17 cellular contexts compared by ENCODE assay signal in the genomic region with DNA sequence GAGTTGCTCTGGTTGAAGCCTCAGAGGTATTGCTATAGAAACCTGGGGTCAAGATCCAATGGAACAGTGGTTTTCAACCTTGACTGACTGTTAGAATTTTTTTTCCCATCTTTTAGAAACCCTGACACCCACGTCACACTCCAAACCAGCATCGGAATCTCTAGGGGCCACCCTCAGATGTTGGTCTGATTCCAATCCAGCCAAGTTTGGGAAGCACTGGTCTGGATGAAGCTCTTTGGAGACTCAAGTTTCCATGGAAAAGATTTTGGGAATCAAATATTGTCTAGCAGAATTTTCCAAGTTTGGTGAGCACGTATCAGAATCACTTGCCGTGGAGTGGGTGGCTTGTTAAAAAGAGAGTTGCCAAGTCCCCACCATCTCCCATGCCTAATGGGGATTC.
DNase-seq lines count a peak whose midpoint lies in the region; ATAC-seq and TF ChIP-seq lines count a peak whose summit lies in the region.
"Had no signal": no experiment of that assay in that cellular context is flagged by ENCODE, and none has a peak within 500 bp of the region (broad histone marks: within the 10 kb centered on the region; RNA-seq: fewer than 3 reads in every experiment).

No MANE protein-coding gene starts in this region.

- no peaks in the 10 kb centered on the region for H3K79me2 ChIP-seq in fibroblast of lung (ENCODE audit: control insufficient read depth, insufficient read depth, low read length)

- no peaks in the 10 kb centered on the region for H3K36me3 Mint-ChIP-seq in MCF 10A (ENCODE audit: insufficient read depth, unreplicated experiment)
- H3K36me3 Mint-ChIP-seq: CD4-positive, alpha-beta memory T cell had no signal

- no peak overlapping the region for H2AK5ac ChIP-seq in mesenchymal stem cell (ENCODE audit: low read length, severe bottlenecking)

- H3K4me3 ChIP-seq in breast epithelium (no peak overlapping the region), fibroblast of lung (replicated peaks in 1 of 4; ENCODE audit: control extremely low read depth in 1 of 4, insufficient read depth in 1 of 4, low read depth in 3 of 4, low read length in 4 of 4) (no peak overlapping the region), mesenchymal stem cell (ENCODE audit: insufficient read depth in 1 of 2, low read depth in 1 of 2, low read length in 2 of 2) (no peak overlapping the region), tibial artery (no peak overlapping the region)

- no peaks in the 10 kb centered on the region for H4K20me1 ChIP-seq in fibroblast of lung (ENCODE audit: control insufficient read depth, extremely low read depth, insufficient read depth, low read length)

- no peak overlapping the region for H2BK120ac ChIP-seq in mesenchymal stem cell (ENCODE audit: low read depth, low read length)

- H3K9me3 Mint-ChIP-seq in MCF 10A (ENCODE audit: unreplicated experiment): no peaks in the 10 kb centered on the region

- POLR2A ChIA-PET in MCF 10A (lab: Yijun Ruan, JAX): no interaction called here

- no peak overlapping the region for H4K8ac ChIP-seq in mesenchymal stem cell (ENCODE audit: low read length)

- no peak overlapping the region for H2BK15ac ChIP-seq in mesenchymal stem cell (ENCODE audit: low read depth, poor library complexity, severe bottlenecking)

- H3K27ac ChIP-seq in breast epithelium (peak overlapping the region in 1 of 2 donors; percentile 49), fibroblast of lung (ENCODE audit: insufficient read depth, low read length) (peak overlapping the region; percentile 40), mesenchymal stem cell (ENCODE audit: low read length, poor library complexity, severe bottlenecking) (no peak overlapping the region), tibial artery (peak overlapping the region; percentile 63 to 64)
- H3K27ac ChIP-seq: 22Rv1, RWPE1 had no signal

- H3K18ac ChIP-seq in mesenchymal stem cell (ENCODE audit: low read depth in 1 of 2, low read length in 2 of 2): no peak overlapping the region

- H4K91ac ChIP-seq in mesenchymal stem cell (ENCODE audit: low read length): no peak overlapping the region

- no TSS peak for BruUV-seq in MCF 10A (replicated peaks; lab: Mats Ljungman, UMichigan)

- H3K9ac ChIP-seq in fibroblast of lung (ENCODE audit: insufficient read depth, low read length) (no peak overlapping the region), mesenchymal stem cell (ENCODE audit: low read length) (peak overlapping the region; percentile 64)

- no peaks in the 10 kb centered on the region for H3K27me3 Mint-ChIP-seq in MCF 10A (ENCODE audit: insufficient read depth, unreplicated experiment)

- intact Hi-C loops in MCF 10A (cut with micrococcal nuclease): no loop called here
- intact Hi-C loops in breast epithelium (cut with DNase I; ENCODE audit: low total_unique reads): no loop called here
- intact Hi-C loops in tibial artery (cut with DNase I; ENCODE audit: low total_unique reads): no loop called here

- CTCF ChIA-PET in MCF 10A (lab: Yijun Ruan, JAX): interaction anchor here (0.8 kb wide), 1 partner anchor 90 kb away, joined by 3 read pairs; no protein-coding TSS in a partner anchor

- H3K27ac Mint-ChIP-seq in MCF 10A (ENCODE audit: low read depth, unreplicated experiment): peak overlapping the region; percentile 82
- H3K27ac Mint-ChIP-seq: CD4-positive, alpha-beta memory T cell had no signal

- ATAC-seq in HG02973 (IDR thresholded peaks at IDR 0.05; ENCODE audit: unreplicated experiment): no peak
- ATAC-seq: PC-3 had no signal

- H3K79me1 ChIP-seq in mesenchymal stem cell (replicated peaks; ENCODE audit: low read length, poor library complexity, severe bottlenecking): peaks cover 8% of the 10 kb centered on the region

- WGBS in mesenchymal stem cell: 92% methylated on average over 4 of the region's 4 CpGs

- no peak overlapping the region for H3K23ac ChIP-seq in mesenchymal stem cell (ENCODE audit: low read length in 2 of 2)

- no peak overlapping the region for H3K4me3 Mint-ChIP-seq in MCF 10A (ENCODE audit: unreplicated experiment)
- H3K4me3 Mint-ChIP-seq: CD4-positive, alpha-beta memory T cell had no signal

- H3K4me1 Mint-ChIP-seq in MCF 10A (ENCODE audit: insufficient read depth, unreplicated experiment): peaks cover 15% of the 10 kb centered on the region
- H3K4me1 Mint-ChIP-seq: CD4-positive, alpha-beta memory T cell had no signal

- H3K4me2 ChIP-seq in fibroblast of lung (ENCODE audit: extremely low read depth, insufficient read depth, low read length) (no peak overlapping the region), mesenchymal stem cell (ENCODE audit: low read length, poor library complexity, severe bottlenecking) (no peak overlapping the region)

- H2BK5ac ChIP-seq in mesenchymal stem cell (ENCODE audit: low read depth, low read length, poor library complexity, severe bottlenecking): no peak overlapping the region

- no peaks in the 10 kb centered on the region for H3K36me3 ChIP-seq in breast epithelium
- H3K36me3 ChIP-seq in fibroblast of lung (ENCODE audit: control insufficient read depth, insufficient read depth, low read length): peaks cover 3% of the 10 kb centered on the region
- H3K36me3 ChIP-seq in mesenchymal stem cell (ENCODE audit: control insufficient read depth in 1 of 2, insufficient read depth in 2 of 2, low read depth in 1 of 2, low read length in 2 of 2): peaks cover 8 to 20% of the 10 kb centered on the region in 2 experiments
- no peaks in the 10 kb centered on the region for H3K36me3 ChIP-seq in tibial artery
- H3K36me3 ChIP-seq: BE2C had no signal

- no peak overlapping the region for H3K4ac ChIP-seq in mesenchymal stem cell (ENCODE audit: low read depth in 1 of 2, low read length in 2 of 2)

- no peak overlapping the region for H2AFZ ChIP-seq in fibroblast of lung (ENCODE audit: low read length)
- H2AFZ ChIP-seq in mesenchymal stem cell (ENCODE audit: low read depth, low read length): no peak overlapping the region

- H3K27me3 ChIP-seq in breast epithelium: no peaks in the 10 kb centered on the region
- no peaks in the 10 kb centered on the region for H3K27me3 ChIP-seq in fibroblast of lung (ENCODE audit: control insufficient read depth, insufficient read depth, low read length)
- no peaks in the 10 kb centered on the region for H3K27me3 ChIP-seq in mesenchymal stem cell (ENCODE audit: control insufficient read depth in 1 of 2, insufficient read depth in 1 of 2, low read length in 2 of 2)
- H3K27me3 ChIP-seq in tibial artery: no peaks in the 10 kb centered on the region
- H3K27me3 ChIP-seq: BE2C had no signal

- no peak for DNase-seq in MCF 10A (ENCODE audit: unreplicated experiment)
- DNase-seq in breast epithelium (ENCODE audit: low spot score in 2 of 2): no peak
- DNase-seq in fibroblast of lung (ENCODE audit: low read depth in 2 of 2): no peak
- no peak for DNase-seq in mesenchymal stem cell
- DNase-seq in tibial artery: no peak
- DNase-seq in NCI-H146 (lab: John Stamatoyannopoulos, UW): no peak
- DNase-seq in NCI-H748 (lab: John Stamatoyannopoulos, UW; ENCODE audit: unreplicated experiment): no peak
- DNase-seq: BE2C; CD4-positive, alpha-beta memory T cell; KBM-7; NCI-H1417 treated with DMSO at 0.1 percent for 48 hours; NCI-H2029; NCI-H774; PC-3 had no signal

- no peak for TF ChIP-seq POLR2A in breast epithelium (IDR thresholded peaks at IDR 0.05)

- H3K9me3 ChIP-seq in breast epithelium (no peaks in the 10 kb centered on the region), fibroblast of lung (ENCODE audit: control insufficient read depth, insufficient read depth, low read depth, low read length) (no peaks in the 10 kb centered on the region), mesenchymal stem cell (ENCODE audit: control insufficient read depth, low read length) (no peaks in the 10 kb centered on the region), tibial artery (no peaks in the 10 kb centered on the region)
- H3K9me3 ChIP-seq: BE2C had no signal

- H3K4me1 ChIP-seq in breast epithelium (no peaks in the 10 kb centered on the region), fibroblast of lung (ENCODE audit: control insufficient read depth, extremely low read depth, insufficient read depth, low read length) (peaks cover 6% of the 10 kb centered on the region), mesenchymal stem cell (ENCODE audit: control insufficient read depth, insufficient read depth, low read depth, low read length) (peaks cover 2% of the 10 kb centered on the region), tibial artery (peaks cover 0 to 26% (median 21%) of the 10 kb centered on the region in 4 donors)
- H3K4me1 ChIP-seq: BE2C had no signal

- no peak overlapping the region for H3K14ac ChIP-seq in mesenchymal stem cell (ENCODE audit: low read length in 2 of 2)

- H2BK12ac ChIP-seq in mesenchymal stem cell (ENCODE audit: low read length in 2 of 2): no peak overlapping the region

- TF ChIP-seq CTCF in MCF 10A (IDR thresholded peaks at IDR 0.05; ENCODE audit: unreplicated experiment): no peak
- TF ChIP-seq CTCF in breast epithelium (IDR thresholded peaks at IDR 0.05): no peak
- TF ChIP-seq CTCF in fibroblast of lung (conservative IDR thresholded peaks at IDR 0.05 in 1 of 2, IDR thresholded peaks at IDR 0.05 in 1 of 2; ENCODE audit: low read depth in 1 of 2, low read length in 2 of 2): no peak
- no peak for TF ChIP-seq CTCF in tibial artery (IDR thresholded peaks at IDR 0.05)
